11 cellular contexts compared by ENCODE assay signal in the genomic region with DNA sequence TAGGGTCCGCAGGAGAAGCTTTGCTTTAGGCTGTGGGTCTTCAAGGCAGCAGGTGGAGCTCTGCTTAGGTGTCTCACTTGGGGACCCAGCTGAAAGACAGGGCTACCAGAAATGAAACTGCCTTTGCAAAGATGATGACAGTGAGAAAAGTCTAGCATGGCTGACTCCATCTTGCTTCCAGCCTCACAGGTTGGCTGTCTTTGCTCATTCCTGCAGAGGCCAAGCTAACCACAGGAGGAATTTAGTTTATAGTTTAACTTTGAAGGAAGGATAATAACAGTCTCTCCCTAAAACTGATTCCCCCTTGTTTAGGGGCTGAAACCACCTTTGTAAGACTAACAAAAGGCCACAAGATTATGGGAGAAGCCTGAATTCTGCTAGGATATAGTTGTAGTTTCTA.
"Had no signal": no experiment of that assay in that cellular context is flagged by ENCODE, and none has a peak within 500 bp of the region (broad histone marks: within the 10 kb centered on the region; RNA-seq: fewer than 3 reads in every experiment).

No MANE protein-coding gene starts in this region.

- H3K9me3 ChIP-seq: sigmoid colon had no signal

- H3K4me1 Mint-ChIP-seq: activated naive CD8-positive, alpha-beta T cell treated with anti-CD3 and anti-CD28 coated beads for 36 hours; stimulated activated memory B cell treated with anti-CD40 and anti-IgM and Interleukin-4, amounts not matched to agents 10 μg/mL and 1 μg/mL and 100 μg/mL, for 72 hours had no signal

- H3K4me1 ChIP-seq: breast epithelium had no signal

- H3K36me3 ChIP-seq: breast epithelium, sigmoid colon had no signal

- H3K27me3 Mint-ChIP-seq: dendritic cell treated with granulocyte-macrophage colony-stimulating factor and Interleukin-4, amounts not matched to agents 40 ng/mL and 50 ng/mL, for 4 days; stimulated activated memory B cell treated with anti-CD40 and anti-IgM and Interleukin-4, amounts not matched to agents 10 μg/mL and 1 μg/mL and 100 μg/mL, for 72 hours had no signal

- H3K4me3 Mint-ChIP-seq: activated naive CD8-positive, alpha-beta T cell treated with anti-CD3 and anti-CD28 coated beads for 36 hours; activated T-helper 1 cell treated with anti-CD3 and anti-CD28 coated beads, Interleukin-12 subunit alpha, Interleukin-12 subunit beta, Interleukin-2, Interleukin-4 antibody, amounts not matched to agents 30 ng/mL and 10 ng/mL and 1 ng/mL, durations not matched to agents 14 hours and 24 hours and 36 hours; dendritic cell treated with granulocyte-macrophage colony-stimulating factor and Interleukin-4, amounts not matched to agents 40 ng/mL and 50 ng/mL, for 4 days; nephron progenitor cell; stimulated activated memory B cell treated with anti-CD40 and anti-IgM and Interleukin-4, amounts not matched to agents 10 μg/mL and 1 μg/mL and 100 μg/mL, for 72 hours had no signal

- H3K27me3 ChIP-seq: breast epithelium, sigmoid colon had no signal

- ATAC-seq: stimulated activated memory B cell treated with anti-CD40 and anti-IgM and Interleukin-4, amounts not matched to agents 10 μg/mL and 1 μg/mL and 100 μg/mL, for 72 hours had no signal

- H3K9me3 Mint-ChIP-seq: activated T-helper 1 cell treated with anti-CD3 and anti-CD28 coated beads, Interleukin-12 subunit alpha, Interleukin-12 subunit beta, Interleukin-2, Interleukin-4 antibody, amounts not matched to agents 30 ng/mL and 10 ng/mL and 1 ng/mL, durations not matched to agents 14 hours and 24 hours and 36 hours; dendritic cell treated with granulocyte-macrophage colony-stimulating factor and Interleukin-4, amounts not matched to agents 40 ng/mL and 50 ng/mL, for 4 days had no signal

- DNase-seq: activated CD4-positive, CD25-positive, alpha-beta regulatory T cell treated with anti-CD3 and anti-CD28 coated beads, Interleukin-2, amount 50 U/mL, for 72 hours; activated naive CD8-positive, alpha-beta T cell treated with anti-CD3 and anti-CD28 coated beads for 36 hours; cerebellar nuclear complex; glutamatergic neuron; nephron progenitor cell; sigmoid colon; T-helper 1 cell had no signal

- H3K36me3 Mint-ChIP-seq: activated naive CD8-positive, alpha-beta T cell treated with anti-CD3 and anti-CD28 coated beads for 36 hours; stimulated activated memory B cell treated with anti-CD40 and anti-IgM and Interleukin-4, amounts not matched to agents 10 μg/mL and 1 μg/mL and 100 μg/mL, for 72 hours had no signal

- H3K27ac ChIP-seq: breast epithelium, sigmoid colon had no signal

- H3K27ac Mint-ChIP-seq: activated naive CD8-positive, alpha-beta T cell treated with anti-CD3 and anti-CD28 coated beads for 36 hours; activated T-helper 1 cell treated with anti-CD3 and anti-CD28 coated beads, Interleukin-12 subunit alpha, Interleukin-12 subunit beta, Interleukin-2, Interleukin-4 antibody, amounts not matched to agents 30 ng/mL and 10 ng/mL and 1 ng/mL, durations not matched to agents 14 hours and 24 hours and 36 hours; dendritic cell treated with granulocyte-macrophage colony-stimulating factor and Interleukin-4, amounts not matched to agents 40 ng/mL and 50 ng/mL, for 4 days; nephron progenitor cell; stimulated activated memory B cell treated with anti-CD40 and anti-IgM and Interleukin-4, amounts not matched to agents 10 μg/mL and 1 μg/mL and 100 μg/mL, for 72 hours had no signal

- H3K4me3 ChIP-seq: breast epithelium, sigmoid colon had no signal
